Comparison of ENCODE assay signal across 23 cellular contexts in the genomic region with DNA sequence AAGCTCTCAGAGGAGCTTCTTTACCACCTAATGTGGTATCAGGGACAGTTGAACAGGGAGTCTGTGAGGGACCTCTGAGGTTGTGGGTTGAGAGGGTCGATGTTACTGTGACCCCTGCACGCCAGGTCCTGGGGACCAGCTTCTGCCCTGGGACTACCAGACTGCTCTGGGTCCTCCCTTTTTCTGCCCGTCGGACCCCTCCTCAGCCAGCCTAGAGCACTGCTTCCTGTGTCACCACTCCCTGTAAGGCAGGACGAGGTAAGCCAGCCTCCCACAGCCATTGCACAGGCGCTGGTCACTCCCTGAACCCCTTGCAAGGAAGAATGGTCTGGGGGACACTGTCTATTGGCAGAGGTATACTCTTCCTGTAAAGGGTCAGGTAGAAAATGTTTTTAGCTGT. TPM values are rescaled to one million over a fixed set of nuclear protein-coding genes. Genes with fewer than 3 reads are reported as not detected.
DNase-seq lines count a peak whose midpoint lies in the region; ATAC-seq and TF ChIP-seq lines count a peak whose summit lies in the region.
"Had no signal": no experiment of that assay in that cellular context is flagged by ENCODE, and none has a peak within 500 bp of the region (broad histone marks: within the 10 kb centered on the region; RNA-seq: fewer than 3 reads in every experiment).

No MANE protein-coding gene starts in this region.

- H3K23me2 ChIP-seq in H9 (ENCODE audit: insufficient read length, low read depth, low read length, poor library complexity, severe bottlenecking), result no peaks in the 10 kb centered on the region

- H3K9me3 Mint-ChIP-seq in naive thymus-derived CD4-positive, alpha-beta T cell, result no peaks in the 10 kb centered on the region
- no peaks in the 10 kb centered on the region for H3K9me3 Mint-ChIP-seq in H9
- no peaks in the 10 kb centered on the region for H3K9me3 Mint-ChIP-seq in activated CD8-positive, alpha-beta memory T cell treated with anti-CD3 and anti-CD28 coated beads, Interleukin-2, amount 10 ng/mL, durations not matched to agents 7 days and 5 days (ENCODE audit: low read depth)
- H3K9me3 Mint-ChIP-seq: central memory CD8-positive, alpha-beta T cell; endodermal cell; natural killer cell had no signal

- TF ChIP-seq CTCF in H9 (conservative IDR thresholded peaks at IDR 0.05), result no peak

- no peak overlapping the region for H3K23ac ChIP-seq in H9 (ENCODE audit: insufficient read length, low read depth, low read length)

- H3K36me3 Mint-ChIP-seq in T-helper 17 cell (ENCODE audit: low read depth) (peaks cover 7% of the 10 kb centered on the region), H9 (ENCODE audit: insufficient read depth in 1 of 3, low read depth in 3 of 3) (no peaks in the 10 kb centered on the region)
- H3K36me3 Mint-ChIP-seq in naive thymus-derived CD4-positive, alpha-beta T cell, result peaks cover 5 to 49% (median 25%) of the 10 kb centered on the region in 5 donors
- H3K36me3 Mint-ChIP-seq in activated CD8-positive, alpha-beta memory T cell treated with anti-CD3 and anti-CD28 coated beads, Interleukin-2, amount 10 ng/mL, durations not matched to agents 7 days and 5 days, result peaks cover 34% of the 10 kb centered on the region
- H3K36me3 Mint-ChIP-seq: natural killer cell had no signal

- H3K27ac ChIP-seq in right cardiac atrium (ENCODE audit: low read length) (no peak overlapping the region), H9 (ENCODE audit: insufficient read length, low read depth, low read length) (no peak overlapping the region)
- H3K27ac ChIP-seq in naive thymus-derived CD4-positive, alpha-beta T cell (ENCODE audit: low read depth, low read length), result peak overlapping the region; percentile 22
- H3K27ac ChIP-seq: adrenal gland, HL-60, lower lobe of right lung, SK-N-MC had no signal

- H2BK20ac ChIP-seq in H9 (ENCODE audit: low read depth, low read length, poor library complexity, severe bottlenecking), result no peak overlapping the region

- CTCF ChIA-PET in naive thymus-derived CD4-positive, alpha-beta T cell (lab: Charles Lee), result interaction anchor here (0.6 kb wide), 1 partner anchor 628 kb away, joined by 3 read pairs; no protein-coding TSS in a partner anchor
- CTCF ChIA-PET in activated CD8-positive, alpha-beta memory T cell treated with anti-CD3 and anti-CD28 coated beads, Interleukin-2, amount 10 ng/mL, durations not matched to agents 7 days and 5 days (lab: Charles Lee), result interaction anchor here (1.0 to 3.0 kb wide), 4 partner anchors 41 to 56 kb away, joined by 3 to 15 read pairs (median 3); partner anchors contain the start of gene GLRX5

- no peak overlapping the region; the same call in 1 of the 2 replicates for H3K14ac ChIP-seq in H9 (ENCODE audit: insufficient read depth, low read length)

- intact Hi-C loops in right cardiac atrium (cut with DNase I), result no loop called here
- intact Hi-C loops in left ventricle myocardium superior (cut with micrococcal nuclease), result no loop called here
- intact Hi-C loops in naive thymus-derived CD4-positive, alpha-beta T cell (cut with micrococcal nuclease), result no loop called here

- H3K4ac ChIP-seq in H9 (ENCODE audit: low read depth, low read length), result no peak overlapping the region

- no peak overlapping the region for H4K5ac ChIP-seq in H9 (ENCODE audit: insufficient read length, low read depth, low read length)

- no peaks in the 10 kb centered on the region for H3K27me3 ChIP-seq in right cardiac atrium (ENCODE audit: control insufficient read depth, insufficient read depth)
- H3K27me3 ChIP-seq in naive thymus-derived CD4-positive, alpha-beta T cell (ENCODE audit: control insufficient read depth in 2 of 2, insufficient read depth in 2 of 2, low read length in 2 of 2), result no peaks in the 10 kb centered on the region
- no peaks in the 10 kb centered on the region for H3K27me3 ChIP-seq in H9 (ENCODE audit: insufficient read depth, low read length)
- H3K27me3 ChIP-seq: adrenal gland had no signal

- H3K79me1 ChIP-seq in H9 (ENCODE audit: insufficient read depth, low read depth, low read length, poor library complexity, severe bottlenecking), result no peaks in the 10 kb centered on the region

- H3T11ph ChIP-seq in H9 (ENCODE audit: low read length), result no peak overlapping the region

- no peak overlapping the region for H2AFZ ChIP-seq in H9 (ENCODE audit: low read length)

- no peak overlapping the region for H4K91ac ChIP-seq in H9 (ENCODE audit: insufficient read length, low read depth, low read length)

- no peak overlapping the region for H3K4me2 ChIP-seq in H9 (ENCODE audit: insufficient read depth, insufficient read length, low read length)

- H3K56ac ChIP-seq in H9 (ENCODE audit: insufficient read length, low read depth, low read length), result no peak overlapping the region

- ATAC-seq in right cardiac atrium, result no peak
- ATAC-seq in left ventricle myocardium superior, result no peak
- ATAC-seq in T-helper 17 cell, result no peak
- no peak for ATAC-seq in naive thymus-derived CD4-positive, alpha-beta T cell
- ATAC-seq in activated CD8-positive, alpha-beta memory T cell treated with anti-CD3 and anti-CD28 coated beads, Interleukin-2, amount 10 ng/mL, durations not matched to agents 7 days and 5 days, result no peak
- ATAC-seq: lower lobe of right lung, natural killer cell had no signal

- DNase-seq in right cardiac atrium (peak in 2 of 3 donors; percentile 18 to 23), left ventricle myocardium superior (no peak), T-helper 17 cell (no peak), H9 (no peak), DMS 273 (lab: John Stamatoyannopoulos, UW; ENCODE audit: unreplicated experiment) (no peak)
- DNase-seq in naive thymus-derived CD4-positive, alpha-beta T cell, result no peak
- DNase-seq in activated CD8-positive, alpha-beta memory T cell treated with anti-CD3 and anti-CD28 coated beads, Interleukin-2, amount 10 ng/mL, durations not matched to agents 7 days and 5 days, result no peak
- DNase-seq: activated CD4-positive, CD25-positive, alpha-beta regulatory T cell treated with anti-CD3 and anti-CD28 coated beads, Interleukin-2, amount 50 U/mL, for 72 hours; activated naive CD4-positive, alpha-beta T cell; adrenal gland; DMS79; endodermal cell; KG1; lower lobe of right lung; natural killer cell; NCI-H1417; NCI-H2029; NCI-H524; stimulated activated naive CD4-positive, alpha-beta T cell treated with Interleukin-2 at 50 U/mL for 16 hours had no signal

- H3K4me3 Mint-ChIP-seq in T-helper 17 cell (no peak overlapping the region), H9 (no peak overlapping the region)
- H3K4me3 Mint-ChIP-seq in naive thymus-derived CD4-positive, alpha-beta T cell, result no peak overlapping the region
- H3K4me3 Mint-ChIP-seq in activated CD8-positive, alpha-beta memory T cell treated with anti-CD3 and anti-CD28 coated beads, Interleukin-2, amount 10 ng/mL, durations not matched to agents 7 days and 5 days, result no peak overlapping the region
- H3K4me3 Mint-ChIP-seq: central memory CD8-positive, alpha-beta T cell; endodermal cell; natural killer cell had no signal

- no peaks in the 10 kb centered on the region for H3K79me2 ChIP-seq in H9 (ENCODE audit: insufficient read depth, low read length)

- no peaks in the 10 kb centered on the region for H4K20me1 ChIP-seq in H9 (ENCODE audit: control insufficient read depth, insufficient read depth, insufficient read length)

- H2BK12ac ChIP-seq in H9 (ENCODE audit: insufficient read length, low read depth, low read length), result no peak overlapping the region

- no peak overlapping the region for H4K8ac ChIP-seq in H9 (replicated peaks; ENCODE audit: insufficient read length, low read depth, low read length)

- peaks cover 0 to 33% (median 0%) of the 10 kb centered on the region in 3 experiments for H3K36me3 ChIP-seq in naive thymus-derived CD4-positive, alpha-beta T cell (ENCODE audit: control insufficient read depth in 2 of 3, insufficient read depth in 3 of 3, low read length in 3 of 3)
- H3K36me3 ChIP-seq: HAP-1 had no signal

- H2BK120ac ChIP-seq in H9 (ENCODE audit: low read depth, low read length, poor library complexity, severe bottlenecking), result no peak overlapping the region

- no peak overlapping the region for H2BK15ac ChIP-seq in H9 (ENCODE audit: low read depth, low read length)

- H3K9me3 ChIP-seq in right cardiac atrium (ENCODE audit: control insufficient read depth, low read length) (no peaks in the 10 kb centered on the region), T-helper 17 cell (ENCODE audit: control insufficient read depth, low read length, poor library complexity, severe bottlenecking) (no peaks in the 10 kb centered on the region), H9 (ENCODE audit: control insufficient read depth, low read depth, low read length) (no peaks in the 10 kb centered on the region)
- H3K9me3 ChIP-seq in naive thymus-derived CD4-positive, alpha-beta T cell (ENCODE audit: control insufficient read depth in 2 of 3, low read length in 3 of 3), result no peaks in the 10 kb centered on the region
- H3K9me3 ChIP-seq: adrenal gland, HAP-1, lower lobe of right lung had no signal

- no peaks in the 10 kb centered on the region for H3K27me3 Mint-ChIP-seq in T-helper 17 cell
- no peaks in the 10 kb centered on the region for H3K27me3 Mint-ChIP-seq in naive thymus-derived CD4-positive, alpha-beta T cell
- H3K27me3 Mint-ChIP-seq in H9 (ENCODE audit: low read depth), result peaks cover 4% of the 10 kb centered on the region
- H3K27me3 Mint-ChIP-seq in activated CD8-positive, alpha-beta memory T cell treated with anti-CD3 and anti-CD28 coated beads, Interleukin-2, amount 10 ng/mL, durations not matched to agents 7 days and 5 days, result no peaks in the 10 kb centered on the region
- H3K27me3 Mint-ChIP-seq: central memory CD8-positive, alpha-beta T cell had no signal

- no peak overlapping the region for H3K9ac ChIP-seq in H9 (ENCODE audit: extremely low read depth, insufficient read length, low read length)

- H3K4me1 ChIP-seq in right cardiac atrium (ENCODE audit: control insufficient read depth, insufficient read depth, low read length) (peaks cover 18% of the 10 kb centered on the region), H9 (ENCODE audit: insufficient read depth, low read length) (no peaks in the 10 kb centered on the region)
- H3K4me1 ChIP-seq in naive thymus-derived CD4-positive, alpha-beta T cell (ENCODE audit: control insufficient read depth in 2 of 2, insufficient read depth in 2 of 2, low read length in 2 of 2), result peaks cover 4 to 19% of the 10 kb centered on the region in 2 donors
- H3K4me1 ChIP-seq: HAP-1 had no signal

- no peak overlapping the region for H2BK5ac ChIP-seq in H9 (ENCODE audit: insufficient read length, low read length)

- H3K27ac Mint-ChIP-seq in T-helper 17 cell (peak overlapping the region; percentile 89), H9 (no peak overlapping the region)
- H3K27ac Mint-ChIP-seq in naive thymus-derived CD4-positive, alpha-beta T cell, result peak overlapping the region in 7 of 9 donors; percentile 12 to 87 (median 54)
- H3K27ac Mint-ChIP-seq in activated CD8-positive, alpha-beta memory T cell treated with anti-CD3 and anti-CD28 coated beads, Interleukin-2, amount 10 ng/mL, durations not matched to agents 7 days and 5 days, result no peak overlapping the region
- H3K27ac Mint-ChIP-seq: endodermal cell had no signal

- H3K4me1 Mint-ChIP-seq in T-helper 17 cell (peaks cover 37% of the 10 kb centered on the region), H9 (peaks cover 7 to 16% of the 10 kb centered on the region in 2 experiments)
- H3K4me1 Mint-ChIP-seq in naive thymus-derived CD4-positive, alpha-beta T cell, result peaks cover 28 to 66% (median 39%) of the 10 kb centered on the region in 7 donors
- H3K4me1 Mint-ChIP-seq in activated CD8-positive, alpha-beta memory T cell treated with anti-CD3 and anti-CD28 coated beads, Interleukin-2, amount 10 ng/mL, durations not matched to agents 7 days and 5 days, result peaks cover 35% of the 10 kb centered on the region

- POLR2A ChIA-PET in naive thymus-derived CD4-positive, alpha-beta T cell (lab: Charles Lee), result interaction anchor here (3.3 kb wide), 1 partner anchor 16 kb away, joined by 14 read pairs; no protein-coding TSS in a partner anchor

- H3K18ac ChIP-seq in H9 (ENCODE audit: insufficient read length, low read depth, low read length), result no peak overlapping the region

- WGBS in right cardiac atrium, result 81% methylated on average over 6 of the region's 6 CpGs
- no CpG with 5 or more reads among the region's 6 CpGs for WGBS in H9 (ENCODE audit: extremely low coverage, insufficient read length, low lambda C conversion rate)

- H2AK5ac ChIP-seq in H9 (ENCODE audit: insufficient read length, low read length), result no peak overlapping the region

- H3K4me3 ChIP-seq in right cardiac atrium (ENCODE audit: low read length), result no peak overlapping the region
- H3K4me3 ChIP-seq in naive thymus-derived CD4-positive, alpha-beta T cell (ENCODE audit: low read length), result no peak overlapping the region
- H3K4me3 ChIP-seq: adrenal gland, HAP-1, lower lobe of right lung, SK-N-MC had no signal

RNA-seq across cellular contexts. Expression of gene SYNE3, which starts 38.1 kb away (rescaled TPM):
- total RNA-seq in right cardiac atrium, result 10 to 100 TPM; 12.1 to 18.0 (median 14.8) TPM
- polyA plus RNA-seq in right cardiac atrium, result 5.2 TPM
- total RNA-seq in left ventricle myocardium superior, result 12.2 TPM
- 10 to 100 TPM; 59.6 to 64.8 TPM for total RNA-seq in T-helper 17 cell
- 10 to 100 TPM; 46.7 to 83.9 (median 52.5) TPM for total RNA-seq in naive thymus-derived CD4-positive, alpha-beta T cell
- polyA plus RNA-seq in naive thymus-derived CD4-positive, alpha-beta T cell, result 1 to 10 TPM; 6.8 to 7.0 TPM
- 0.11 and 0.13 TPM in 2 replicates for total RNA-seq in H9 (2021)
- 10 to 100 TPM; 65.8 to 81.6 TPM for total RNA-seq in activated CD8-positive, alpha-beta memory T cell treated with anti-CD3 and anti-CD28 coated beads, Interleukin-2, amount 10 ng/mL, durations not matched to agents 7 days and 5 days

RNA-seq across cellular contexts. Expression of gene GLRX5, which starts 56.5 kb away (rescaled TPM):
- total RNA-seq in right cardiac atrium (10 to 100 TPM; 78.1 to 82.4 (median 78.7) TPM), left ventricle myocardium superior (94.0 TPM), T-helper 17 cell (10 to 100 TPM; 14.8 to 17.7 TPM), H9 (2021) (62.2 and 64.0 TPM in 2 replicates)
- 111 TPM for polyA plus RNA-seq in right cardiac atrium
- 10 to 100 TPM; 12.3 to 31.6 (median 19.8) TPM for total RNA-seq in naive thymus-derived CD4-positive, alpha-beta T cell
- polyA plus RNA-seq in naive thymus-derived CD4-positive, alpha-beta T cell, result 10 to 100 TPM; 55.2 to 56.9 TPM
- total RNA-seq in activated CD8-positive, alpha-beta memory T cell treated with anti-CD3 and anti-CD28 coated beads, Interleukin-2, amount 10 ng/mL, durations not matched to agents 7 days and 5 days, result 10 to 100 TPM; 36.4 to 48.5 TPM

Comparison
In these comparisons a context has a peak if more than half of its experiments do, and no peak if none do; other contexts are left out.
1. DNase-seq: peak in right cardiac atrium (2 of 3); none in left ventricle myocardium superior (single experiment), T-helper 17 cell (0 of 3), naive thymus-derived CD4-positive, alpha-beta T cell (0 of 9), H9 (single experiment), activated CD8-positive, alpha-beta memory T cell treated with anti-CD3 and anti-CD28 coated beads, Interleukin-2, amount 10 ng/mL, durations not matched to agents 7 days and 5 days (single experiment) and DMS 273 (single experiment).
2. H3K27ac Mint-ChIP-seq: peak in T-helper 17 cell (single experiment) and naive thymus-derived CD4-positive, alpha-beta T cell (7 of 9); none in H9 (0 of 3) and activated CD8-positive, alpha-beta memory T cell treated with anti-CD3 and anti-CD28 coated beads, Interleukin-2, amount 10 ng/mL, durations not matched to agents 7 days and 5 days (single experiment).
3. RNA of gene SYNE3, which starts 38.1 kb away (total RNA-seq): 65.8 to 81.6 TPM in activated CD8-positive, alpha-beta memory T cell treated with anti-CD3 and anti-CD28 coated beads, Interleukin-2, amount 10 ng/mL, durations not matched to agents 7 days and 5 days, 59.6 to 64.8 TPM in T-helper 17 cell, 46.7 to 83.9 TPM in naive thymus-derived CD4-positive, alpha-beta T cell, 12.1 to 18.0 TPM in right cardiac atrium and 12.2 TPM in left ventricle myocardium superior (single experiment); 0.11 to 0.13 TPM in H9; every median in the first group is over 10 times any median in the second.